18 cellular contexts compared by ENCODE assay signal in the genomic region with DNA sequence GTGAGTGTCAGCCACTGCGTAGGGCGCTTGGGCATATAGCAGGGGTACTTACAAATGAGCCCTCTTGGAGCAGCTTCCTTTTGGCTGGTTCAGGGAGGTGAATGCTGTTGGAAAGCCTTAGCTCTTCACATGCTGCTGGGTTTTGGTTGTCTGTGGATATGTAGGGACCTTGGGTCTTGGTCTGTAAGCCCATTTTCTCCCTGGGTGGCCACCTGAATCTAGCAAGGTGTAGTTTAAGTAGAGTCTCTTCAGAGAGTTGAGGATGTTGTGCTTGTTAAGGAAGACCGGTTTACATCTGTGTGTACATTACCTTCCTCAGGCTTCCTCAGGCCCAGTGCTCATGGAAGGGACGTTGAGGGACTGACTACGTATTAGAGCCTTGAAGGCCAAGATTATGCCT. TPM values are rescaled to one million over a fixed set of nuclear protein-coding genes. Genes with fewer than 3 reads are reported as not detected.
DNase-seq lines count a peak whose midpoint lies in the region; ATAC-seq, FAIRE-seq and TF ChIP-seq lines count a peak whose summit lies in the region.
"Had no signal": no experiment of that assay in that cellular context is flagged by ENCODE, and none has a peak within 500 bp of the region (broad histone marks: within the 10 kb centered on the region; RNA-seq: fewer than 3 reads in every experiment).

No MANE protein-coding gene starts in this region.

- no peak overlapping the region for H2BK15ac ChIP-seq in H1 (ENCODE audit: low read length)
- no peak overlapping the region for H2BK15ac ChIP-seq in mesendoderm (replicated peaks; ENCODE audit: low read depth)

- no peak for FAIRE-seq in H1 (lab: Jason Lieb, UNC)
- FAIRE-seq: GM12892, HepG2 had no signal

- H3K4me1 ChIP-seq in GM23338 (ENCODE audit: insufficient read depth) (peaks cover 27% of the 10 kb centered on the region), NT2/D1 (ENCODE audit: insufficient read depth, insufficient read length) (peaks cover 7% of the 10 kb centered on the region), H1 (replicated peaks in 1 of 4; ENCODE audit: control insufficient read depth in 3 of 4, insufficient read depth in 4 of 4, low read length in 3 of 4) (peaks cover 3 to 14% (median 11%) of the 10 kb centered on the region in 4 experiments; a peak in 6 of 7 replicates), iPS-18a (ENCODE audit: control insufficient read depth, low read depth, low read length) (peaks cover 21% of the 10 kb centered on the region), mesendoderm (ENCODE audit: control insufficient read depth, low read depth, low read length) (no peaks in the 10 kb centered on the region), tibial artery (no peaks in the 10 kb centered on the region), psoas muscle (no peaks in the 10 kb centered on the region)
- H3K4me1 ChIP-seq: BE2C had no signal

- H3K23ac ChIP-seq in H1 (ENCODE audit: insufficient read length) (no peak overlapping the region), mesendoderm (ENCODE audit: low read length) (no peak overlapping the region)

- H3K27ac Mint-ChIP-seq in GM23338 = peak overlapping the region; percentile 86

- 51% methylated on average over 5 of the region's 5 CpGs; no CpG with 5 or more reads in 1 of the 2 experiments for WGBS in H1 (ENCODE audit: extremely low coverage in 1 of 2, insufficient coverage in 1 of 2, insufficient read length in 1 of 2, insufficient replicate concordance in 2 of 2, low coverage in 1 of 2, low lambda C conversion rate in 2 of 2, missing lambda C conversion rate in 1 of 2), 2 experiments
- WGBS in mesendoderm (ENCODE audit: extremely low coverage, insufficient coverage, low lambda C conversion rate) = no CpG with 5 or more reads among the region's 5 CpGs
- 83 to 87% (median 85%) methylated on average over 5 of the region's 5 CpGs for WGBS in psoas muscle, 3 donors

- no peak; a peak in 1 of 4 replicates for TF ChIP-seq RAD21 in H1 (IDR thresholded peaks at IDR 0.05 in 1 of 2, conservative IDR thresholded peaks at IDR 0.05 in 1 of 2; ENCODE audit: low read depth in 2 of 2, low read length in 2 of 2)

- H3K4me3 ChIP-seq in GM23338 (peak overlapping the region; percentile 14), NT2/D1 (ENCODE audit: insufficient read length, low read depth) (no peak overlapping the region), H1 (ENCODE audit: extremely low read depth in 1 of 4, insufficient read depth in 2 of 4, low read depth in 3 of 4, low read length in 4 of 4) (peak overlapping the region in 1 of 4 experiments; percentile 37; a peak in 2 of 8 replicates), iPS-18a (ENCODE audit: low read length) (peak overlapping the region; percentile 14), mesendoderm (ENCODE audit: low read length) (no peak overlapping the region), tibial artery (no peak overlapping the region), psoas muscle (no peak overlapping the region)

- H3K9ac ChIP-seq in NT2/D1 (ENCODE audit: insufficient read length, low read depth) = peak overlapping the region; percentile 22
- no peak overlapping the region for H3K9ac ChIP-seq in H1 (replicated peaks in 1 of 4; ENCODE audit: extremely low read depth in 1 of 4, low read depth in 3 of 4, low read length in 3 of 4)
- H3K9ac ChIP-seq in iPS-18a (ENCODE audit: low read length) = no peak overlapping the region
- H3K9ac ChIP-seq in mesendoderm (ENCODE audit: low read length) = no peak overlapping the region

- intact Hi-C loops in tibial artery (cut with DNase I; ENCODE audit: low total_unique reads) (no loop called here), psoas muscle (cut with DNase I) (loop anchor here in 1 of 2 donors (5.0 to 10.0 kb wide), 2 partner anchors 43 to 275 kb away; partner anchors contain the start of gene ARTN)

- no peak overlapping the region for H3K56ac ChIP-seq in H1 (replicated peaks; ENCODE audit: insufficient read length, low read depth, low read length)
- no peak overlapping the region for H3K56ac ChIP-seq in mesendoderm (ENCODE audit: low read length)

- no peaks in the 10 kb centered on the region for H3K9me2 ChIP-seq in GM23338 (ENCODE audit: insufficient read depth)

- H3K18ac ChIP-seq in H1 (ENCODE audit: extremely low read depth, low read length) = 0 out of 2 replicates have a peak overlapping the region, but pooled peaks have one; percentile 9
- no peak overlapping the region for H3K18ac ChIP-seq in mesendoderm (ENCODE audit: low read length)

- H3K14ac ChIP-seq in H1 (ENCODE audit: insufficient read length) = no peak overlapping the region

- H4K8ac ChIP-seq in H1 (ENCODE audit: extremely low read depth, insufficient read depth, low read length) (no peak overlapping the region), mesendoderm (ENCODE audit: low read depth, low read length) (no peak overlapping the region)

- no peak for TF ChIP-seq POLR2A in H1 (IDR thresholded peaks at IDR 0.05; ENCODE audit: control extremely low read depth in 1 of 2, low read depth in 2 of 2, low read length in 2 of 2)

- ATAC-seq in GM23338 (peak; percentile 78), psoas muscle (no peak)
- ATAC-seq: HCT116, HepG2 had no signal

- peaks cover 97% of the 10 kb centered on the region for H3K36me3 Mint-ChIP-seq in GM23338 (ENCODE audit: low read depth)

- CTCF ChIA-PET in H1 (lab: Charles Lee; ENCODE audit: partially characterized antibody) = interaction anchor here (1.0 to 2.2 kb wide), 8 partner anchors 9 to 275 kb away, joined by 3 to 8 read pairs (median 6); partner anchors contain the start of gene KDM4A

- peaks cover 24% of the 10 kb centered on the region for H3K4me1 Mint-ChIP-seq in GM23338

- H2BK120ac ChIP-seq in H1 (replicated peaks; ENCODE audit: low read depth, low read length) (peak overlapping the region; percentile 26), mesendoderm (ENCODE audit: low read depth, low read length) (no peak overlapping the region)

- H4K91ac ChIP-seq in H1 (replicated peaks; ENCODE audit: insufficient read length, low read length) = peak overlapping the region; percentile 5

- H3K27me3 Mint-ChIP-seq in GM23338 (ENCODE audit: insufficient read depth, low read depth, poor library complexity) = no peaks in the 10 kb centered on the region
- H3K27me3 Mint-ChIP-seq: CD4-positive, alpha-beta memory T cell had no signal

- H4K5ac ChIP-seq in H1 (ENCODE audit: insufficient read length, low read depth, low read length) = no peak overlapping the region
- no peak overlapping the region for H4K5ac ChIP-seq in mesendoderm (ENCODE audit: low read length)

- peak; percentile 64 for DNase-seq in GM23338 (ENCODE audit: low spot score)
- DNase-seq in NT2/D1 (ENCODE audit: low read depth, low spot score) = no peak
- DNase-seq in H1 (ENCODE audit: low read depth in 1 of 2, low spot score in 2 of 2) = peak in 1 of 2 experiments; percentile 57
- DNase-seq in mesendoderm = no peak
- DNase-seq in AG08396 (ENCODE audit: low spot score) = no peak
- no peak for DNase-seq in tibial artery
- DNase-seq in psoas muscle = no peak
- DNase-seq: ACHN; BE2C; CD4-positive, alpha-beta memory T cell; DMS79 treated with DMSO at 0.1 percent for 48 hours; EL; GDM1 had no signal

- H3K27ac ChIP-seq in GM23338 (ENCODE audit: low read depth) (peak overlapping the region; percentile 53), H1 (ENCODE audit: low read depth, low read length) (peak overlapping the region; percentile 55), iPS-18a (ENCODE audit: low read length) (peak overlapping the region; percentile 48), mesendoderm (ENCODE audit: low read depth, low read length) (no peak overlapping the region), tibial artery (no peak overlapping the region), psoas muscle (no peak overlapping the region)
- H3K27ac ChIP-seq: C4-2B had no signal

- H3K79me2 ChIP-seq in GM23338 (replicated peaks; ENCODE audit: insufficient read depth) = peaks cover 49% of the 10 kb centered on the region
- peaks cover 3 to 18% of the 10 kb centered on the region in 2 experiments; a peak in 2 of 4 replicates for H3K79me2 ChIP-seq in H1 (ENCODE audit: control insufficient read depth in 1 of 2, insufficient read depth in 2 of 2, low read length in 2 of 2)
- no peaks in the 10 kb centered on the region for H3K79me2 ChIP-seq in mesendoderm (ENCODE audit: control insufficient read depth, insufficient read depth, low read length)

- peak overlapping the region; percentile 86 for H2BK12ac ChIP-seq in H1 (ENCODE audit: low read depth, low read length)

- H3K4me2 ChIP-seq in GM23338 (peak overlapping the region; percentile 54), H1 (ENCODE audit: insufficient read depth in 1 of 2, low read depth in 2 of 2, low read length in 2 of 2) (peak overlapping the region; percentile 51 to 80), mesendoderm (ENCODE audit: low read length) (no peak overlapping the region)

- no peaks in the 10 kb centered on the region; the same call in 1 of the 3 replicates for H3K9me3 Mint-ChIP-seq in GM23338
- H3K9me3 Mint-ChIP-seq: CD4-positive, alpha-beta memory T cell had no signal

- peak overlapping the region; percentile 97 for H2AK5ac ChIP-seq in H1 (ENCODE audit: low read depth, low read length)
- H2AK5ac ChIP-seq in mesendoderm (ENCODE audit: low read length) = no peak overlapping the region

- H3K36me3 ChIP-seq in GM23338 (ENCODE audit: insufficient read depth) (peaks cover 81% of the 10 kb centered on the region), NT2/D1 (ENCODE audit: insufficient read depth, insufficient read length, low read length) (peaks cover 94% of the 10 kb centered on the region), H1 (ENCODE audit: control insufficient read depth in 2 of 4, insufficient read depth in 4 of 4, low read length in 3 of 4) (peaks cover 29 to 85% (median 53%) of the 10 kb centered on the region in 4 experiments), iPS-18a (ENCODE audit: control insufficient read depth, low read depth, low read length) (peaks cover 67% of the 10 kb centered on the region), mesendoderm (ENCODE audit: control insufficient read depth, insufficient read depth, low read length) (peaks cover 10% of the 10 kb centered on the region), tibial artery (peaks cover 79 to 100% (median 89%) of the 10 kb centered on the region in 3 donors), psoas muscle (ENCODE audit: insufficient read depth in 1 of 2, low read depth in 1 of 2) (peaks cover 22 to 100% of the 10 kb centered on the region in 2 donors)

- H2BK5ac ChIP-seq in H1 (ENCODE audit: low read depth, low read length) = peak overlapping the region; percentile 79; the same call in 1 of the 2 replicates
- H2BK5ac ChIP-seq in mesendoderm (ENCODE audit: low read length) = no peak overlapping the region

- H3K23me2 ChIP-seq in H1 (ENCODE audit: low read depth, low read length) = peaks cover 2% of the 10 kb centered on the region; the same call in 1 of the 2 replicates

- H3K4ac ChIP-seq in H1 (replicated peaks; ENCODE audit: insufficient read length, low read depth, low read length) = no peak overlapping the region
- no peak overlapping the region for H3K4ac ChIP-seq in mesendoderm (ENCODE audit: low read depth, low read length)

- H2AFZ ChIP-seq in GM23338 (no peak overlapping the region), H1 (ENCODE audit: low read length) (no peak overlapping the region)

- H3K27me3 ChIP-seq in GM23338 (ENCODE audit: insufficient read depth) = no peaks in the 10 kb centered on the region
- H3K27me3 ChIP-seq in NT2/D1 (ENCODE audit: insufficient read depth, insufficient read length) = no peaks in the 10 kb centered on the region
- no peaks in the 10 kb centered on the region for H3K27me3 ChIP-seq in H1 (replicated peaks in 1 of 4; ENCODE audit: control insufficient read depth in 3 of 4, extremely low read depth in 1 of 4, insufficient read depth in 3 of 4, low read length in 3 of 4)
- no peaks in the 10 kb centered on the region for H3K27me3 ChIP-seq in iPS-18a (ENCODE audit: control insufficient read depth, insufficient read depth, low read length)
- no peaks in the 10 kb centered on the region for H3K27me3 ChIP-seq in mesendoderm (ENCODE audit: insufficient read depth, low read length, poor library complexity)
- no peaks in the 10 kb centered on the region for H3K27me3 ChIP-seq in tibial artery
- no peaks in the 10 kb centered on the region for H3K27me3 ChIP-seq in psoas muscle (ENCODE audit: insufficient read depth in 3 of 3, low read length in 2 of 3)
- H3K27me3 ChIP-seq: BE2C had no signal

- peaks cover 20% of the 10 kb centered on the region for H3F3A ChIP-seq in GM23338 (replicated peaks; ENCODE audit: low read depth)

- H2BK20ac ChIP-seq in H1 (ENCODE audit: low read length) = peak overlapping the region; percentile 38

- H4K20me1 ChIP-seq in GM23338 (replicated peaks; ENCODE audit: insufficient read depth) (peaks cover 42% of the 10 kb centered on the region), H1 (replicated peaks in 1 of 2; ENCODE audit: control insufficient read depth in 1 of 2, insufficient read depth in 2 of 2, low read length in 2 of 2) (peaks cover 3 to 17% of the 10 kb centered on the region in 2 experiments)

- TF ChIP-seq CTCF in GM23338 (conservative IDR thresholded peaks at IDR 0.05; ENCODE audit: low read depth in 2 of 2) = no peak
- TF ChIP-seq CTCF in H1 (IDR thresholded peaks at IDR 0.05; ENCODE audit: control extremely low read depth in 1 of 3, insufficient read depth in 1 of 3, low read depth in 1 of 3, low read length in 3 of 3) = no peak
- TF ChIP-seq CTCF in tibial artery (IDR thresholded peaks at IDR 0.05) = no peak
- no peak for TF ChIP-seq CTCF in psoas muscle (IDR thresholded peaks at IDR 0.05)

- H3K79me1 ChIP-seq in H1 (ENCODE audit: low read depth, low read length) = peaks cover 5% of the 10 kb centered on the region
- H3K79me1 ChIP-seq in mesendoderm (ENCODE audit: low read length) = no peaks in the 10 kb centered on the region

- peak overlapping the region; percentile 58; the same call in 2 of the 3 replicates for H3K4me3 Mint-ChIP-seq in GM23338
- H3K4me3 Mint-ChIP-seq: CD4-positive, alpha-beta memory T cell had no signal

- POLR2A ChIA-PET in H1 (lab: Charles Lee; ENCODE audit: partially characterized antibody) = interaction anchor here (0.7 to 33.6 kb wide), 15 partner anchors 0 to 287 kb away, joined by 3 to 651 read pairs (median 4); partner anchors contain the start of genes IPO13, KDM4A, PTPRF and ST3GAL3

- H3K9me3 ChIP-seq in NT2/D1 (ENCODE audit: insufficient read depth, low read length) (no peaks in the 10 kb centered on the region), H1 (ENCODE audit: insufficient read depth in 2 of 2, low read depth in 1 of 2, low read length in 1 of 2) (no peaks in the 10 kb centered on the region), iPS-18a (ENCODE audit: control insufficient read depth, low read depth, low read length) (no peaks in the 10 kb centered on the region), tibial artery (no peaks in the 10 kb centered on the region), psoas muscle (no peaks in the 10 kb centered on the region)
- H3K9me3 ChIP-seq: BE2C had no signal

- TF ChIP-seq EP300 in H1 (IDR thresholded peaks at IDR 0.05; ENCODE audit: borderline replicate concordance in 1 of 2, low read depth in 2 of 2, low read length in 2 of 2) = no peak

RNA-seq across cellular contexts. Expression of gene KDM4A, which starts 9.8 kb away (rescaled TPM):
- 97.7 and 106 TPM in 2 replicates for total RNA-seq in GM23338 (2014; rRNA removed; shearing (Covaris generic))
- polyA plus RNA-seq in GM23338 (2016; fragmentation: Nextera tagmentation; extraction: Ambion mirVana) (47.7 and 52.2 TPM in 2 replicates), H1 (2011; rRNA removed) (27.8 and 32.8 TPM in 2 replicates), psoas muscle (10 to 100 TPM in 1 of 3 donors, 1 to 10 TPM in 2; 3.9 to 12.8 (median 4.5) TPM)
- 95.9 and 103 TPM in 2 replicates for total RNA-seq in H1 (2021; fragmentation: NEBNext Ultra II Directional; extraction: Animal tissue kit (Norgen Biotek cat#: 25700))
- polyA plus RNA-seq in H1 (2011; cell fraction: cytosol; rRNA removed) = 47.8 TPM
- 45.6 TPM for polyA plus RNA-seq in H1 (2011; cell fraction: nucleus; rRNA removed)
- polyA plus RNA-seq in H1 (2012, experiment 1 of 2) = 67.2 to 79.0 TPM (median 73.8 TPM) in 4 replicates
- polyA plus RNA-seq in H1 (2012, experiment 2 of 2) = 9.8 TPM
- polyA plus RNA-seq in H1 (2013, experiment 1 of 2) = 35.3 TPM
- 36.5 TPM for polyA plus RNA-seq in H1 (2013, experiment 2 of 2)
- polyA minus RNA-seq in H1 (2011; rRNA and poly(A)+ RNA removed) = 71.0 and 97.4 TPM in 2 replicates
- polyA minus RNA-seq in H1 (2011; cell fraction: cytosol; rRNA and poly(A)+ RNA removed) = 40.3 TPM
- 47.4 TPM for polyA minus RNA-seq in H1 (2011; cell fraction: nucleus; rRNA and poly(A)+ RNA removed)
- 26.4 TPM for polyA plus RNA-seq in mesendoderm (2013, experiment 1 of 2)
- polyA plus RNA-seq in mesendoderm (2013, experiment 2 of 2) = 27.4 TPM
- 10 to 100 TPM; 10.4 to 15.5 (median 13.7) TPM for total RNA-seq in psoas muscle

RNA-seq across cellular contexts. Expression of gene ST3GAL3, which starts 47.6 kb away (rescaled TPM):
- 7.0 and 21.3 TPM in 2 replicates for total RNA-seq in GM23338 (2014; rRNA removed; shearing (Covaris generic))
- polyA plus RNA-seq in GM23338 (2016; fragmentation: Nextera tagmentation; extraction: Ambion mirVana) (3.4 and 4.5 TPM in 2 replicates), H1 (2011; rRNA removed) (6.8 and 9.5 TPM in 2 replicates), psoas muscle (10 to 100 TPM; 22.2 to 49.0 (median 44.5) TPM)
- 6.5 and 7.0 TPM in 2 replicates for total RNA-seq in H1 (2021; fragmentation: NEBNext Ultra II Directional; extraction: Animal tissue kit (Norgen Biotek cat#: 25700))
- 5.7 TPM for polyA plus RNA-seq in H1 (2011; cell fraction: cytosol; rRNA removed)
- polyA plus RNA-seq in H1 (2011; cell fraction: nucleus; rRNA removed) = 13.1 TPM
- 5.3 to 8.7 TPM (median 7.7 TPM) in 4 replicates for polyA plus RNA-seq in H1 (2012, experiment 1 of 2)
- 4.9 TPM for polyA plus RNA-seq in H1 (2012, experiment 2 of 2)
- polyA plus RNA-seq in H1 (2013, experiment 1 of 2) = 4.4 TPM
- 4.3 TPM for polyA plus RNA-seq in H1 (2013, experiment 2 of 2)
- polyA minus RNA-seq in H1 (2011; rRNA and poly(A)+ RNA removed) = 11.9 and 12.2 TPM in 2 replicates
- 3.2 TPM for polyA minus RNA-seq in H1 (2011; cell fraction: cytosol; rRNA and poly(A)+ RNA removed)
- polyA minus RNA-seq in H1 (2011; cell fraction: nucleus; rRNA and poly(A)+ RNA removed) = 19.0 TPM
- polyA plus RNA-seq in mesendoderm (2013, experiment 1 of 2) = 2.9 TPM
- 3.0 TPM for polyA plus RNA-seq in mesendoderm (2013, experiment 2 of 2)
- total RNA-seq in psoas muscle = 10 to 100 TPM; 34.7 to 53.2 (median 45.0) TPM

Comparison
In these comparisons a context has a peak if more than half of its experiments do, and no peak if none do; other contexts are left out.
1. H3K27ac ChIP-seq: peak in GM23338 (single experiment), H1 (single experiment) and iPS-18a (single experiment); none in mesendoderm (single experiment), tibial artery (0 of 2) and psoas muscle (single experiment).
2. H3K4me3 ChIP-seq: peak in GM23338 (single experiment) and iPS-18a (single experiment); none in NT2/D1 (single experiment), mesendoderm (single experiment), tibial artery (0 of 2) and psoas muscle (single experiment).